In the genomic region with DNA sequence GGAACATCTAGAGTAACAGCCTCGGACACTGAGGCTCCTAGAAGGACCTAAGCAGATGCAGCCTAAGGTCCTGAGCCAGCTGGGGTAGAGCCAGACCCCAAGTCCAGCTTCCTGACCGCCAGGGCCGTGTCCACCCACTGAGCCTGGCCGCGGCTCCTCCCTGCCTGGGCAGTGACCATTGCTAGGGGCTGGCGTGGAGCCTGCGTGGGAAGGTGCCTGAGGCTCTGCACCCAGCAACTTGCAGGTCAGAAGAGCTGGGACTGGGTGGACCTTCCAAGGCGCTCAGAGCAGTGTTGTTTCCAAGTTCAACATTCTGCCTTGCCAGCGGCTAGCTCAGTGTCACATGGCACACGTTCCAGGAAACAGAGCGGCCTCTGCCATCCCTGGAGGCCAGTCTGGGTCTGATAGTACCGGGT, we compare ENCODE assay signal across 1 cellular context.
TF ChIP-seq lines count a peak whose summit lies in the region.

No MANE protein-coding gene starts in this region.

TF ChIP-seq in SK-N-SH, 30 proteins besides CTCF, POLR2A, EP300 and RAD21 (continued from another document):
- TF ChIP-seq, protein P1, sequence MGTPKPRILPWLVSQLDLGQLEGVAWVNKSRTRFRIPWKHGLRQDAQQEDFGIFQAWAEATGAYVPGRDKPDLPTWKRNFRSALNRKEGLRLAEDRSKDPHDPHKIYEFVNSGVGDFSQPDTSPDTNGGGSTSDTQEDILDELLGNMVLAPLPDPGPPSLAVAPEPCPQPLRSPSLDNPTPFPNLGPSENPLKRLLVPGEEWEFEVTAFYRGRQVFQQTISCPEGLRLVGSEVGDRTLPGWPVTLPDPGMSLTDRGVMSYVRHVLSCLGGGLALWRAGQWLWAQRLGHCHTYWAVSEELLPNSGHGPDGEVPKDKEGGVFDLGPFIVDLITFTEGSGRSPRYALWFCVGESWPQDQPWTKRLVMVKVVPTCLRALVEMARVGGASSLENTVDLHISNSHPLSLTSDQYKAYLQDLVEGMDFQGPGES (IDR thresholded peaks at IDR 0.05; ENCODE audit: low read depth, low read length): no peak
- TF ChIP-seq, protein P2, sequence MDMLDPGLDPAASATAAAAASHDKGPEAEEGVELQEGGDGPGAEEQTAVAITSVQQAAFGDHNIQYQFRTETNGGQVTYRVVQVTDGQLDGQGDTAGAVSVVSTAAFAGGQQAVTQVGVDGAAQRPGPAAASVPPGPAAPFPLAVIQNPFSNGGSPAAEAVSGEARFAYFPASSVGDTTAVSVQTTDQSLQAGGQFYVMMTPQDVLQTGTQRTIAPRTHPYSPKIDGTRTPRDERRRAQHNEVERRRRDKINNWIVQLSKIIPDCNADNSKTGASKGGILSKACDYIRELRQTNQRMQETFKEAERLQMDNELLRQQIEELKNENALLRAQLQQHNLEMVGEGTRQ (IDR thresholded peaks at IDR 0.05; ENCODE audit: borderline replicate concordance, low read depth, low read length): no peak
- TF ChIP-seq SMC3 (IDR thresholded peaks at IDR 0.05; ENCODE audit: low read depth, low read length) (no peak), GABPA (IDR thresholded peaks at IDR 0.05; ENCODE audit: low read depth) (no peak), RXRA (IDR thresholded peaks at IDR 0.05; ENCODE audit: borderline replicate concordance, low read depth) (no peak), MEF2A (IDR thresholded peaks at IDR 0.05; ENCODE audit: borderline replicate concordance, low read depth) (no peak), NFIC (IDR thresholded peaks at IDR 0.05; ENCODE audit: borderline replicate concordance) (0 out of 2 replicates have a peak, but pooled peaks have one; percentile 54), TAF1 (IDR thresholded peaks at IDR 0.05; ENCODE audit: borderline replicate concordance, low read depth, low read length) (no peak), SIN3A (IDR thresholded peaks at IDR 0.05; ENCODE audit: borderline replicate concordance, low read depth, low read length) (no peak), RFX5 (IDR thresholded peaks at IDR 0.05; ENCODE audit: low read length) (0 out of 2 replicates have a peak, but pooled peaks have one; percentile 23), TCF12 (IDR thresholded peaks at IDR 0.05) (peak; percentile 14; the same call in 1 of the 2 replicates), JUND (IDR thresholded peaks at IDR 0.05) (no peak)
